Comparison of ENCODE assay signal across 8 cellular contexts in genomic region chr7:66100408-66101050, GRCh38. TPM values are rescaled to one million over a fixed set of nuclear protein-coding genes. Genes with fewer than 3 reads are reported as not detected.
DNase-seq lines count a peak whose midpoint lies in the region; ATAC-seq, FAIRE-seq and TF ChIP-seq lines count a peak whose summit lies in the region.

No MANE protein-coding gene starts in this region.

- H3K4me3 Mint-ChIP-seq in CD4-positive, CD25-positive, alpha-beta regulatory T cell, result peak overlapping the region; percentile 87 to 95 (median 91)
- no peak overlapping the region for H3K4me3 Mint-ChIP-seq in astrocyte (ENCODE audit: unreplicated experiment)

- H3K27me3 ChIP-seq in CD4-positive, CD25-positive, alpha-beta regulatory T cell (ENCODE audit: control insufficient read depth, insufficient read depth, low read length), result no peaks in the 10 kb centered on the region
- no peaks in the 10 kb centered on the region for H3K27me3 ChIP-seq in astrocyte (ENCODE audit: insufficient read depth, low read length)

- TF ChIP-seq CTCF in astrocyte (IDR thresholded peaks at IDR 0.05; ENCODE audit: insufficient read depth, low read depth, low read length) (no peak), mucosa of descending colon (IDR thresholded peaks at IDR 0.05) (no peak)

- no peak for DNase-seq in CD4-positive, CD25-positive, alpha-beta regulatory T cell
- DNase-seq in astrocyte (ENCODE audit: low read depth), result no peak
- no peak for DNase-seq in mucosa of descending colon
- DNase-seq in retina, result no peak
- DNase-seq in ecto neural progenitor cell (ENCODE audit: low spot score), result no peak

- no peaks in the 10 kb centered on the region for H3K79me2 ChIP-seq in astrocyte (ENCODE audit: insufficient read depth, low read length)

- H4K20me1 ChIP-seq in astrocyte (ENCODE audit: insufficient read depth, low read length), result no peaks in the 10 kb centered on the region

- no peak for FAIRE-seq in astrocyte (lab: Jason Lieb, UNC)

- H3K36me3 ChIP-seq in CD4-positive, CD25-positive, alpha-beta regulatory T cell (ENCODE audit: control insufficient read depth, insufficient read depth, low read length), result no peaks in the 10 kb centered on the region
- H3K36me3 ChIP-seq in astrocyte (ENCODE audit: insufficient read depth, low read length), result no peaks in the 10 kb centered on the region
- no peaks in the 10 kb centered on the region for H3K36me3 ChIP-seq in mucosa of descending colon (ENCODE audit: low read depth)

- H3K4me3 ChIP-seq in CD4-positive, CD25-positive, alpha-beta regulatory T cell (ENCODE audit: low read depth, low read length), result peak overlapping the region; percentile 74
- H3K4me3 ChIP-seq in astrocyte (ENCODE audit: insufficient read depth, low read depth, low read length), result peak overlapping the region; percentile 60
- no peak overlapping the region for H3K4me3 ChIP-seq in mucosa of descending colon

- peak overlapping the region; percentile 99 for H3K4me2 ChIP-seq in astrocyte (ENCODE audit: low read length)

- H3K27me3 Mint-ChIP-seq in CD4-positive, CD25-positive, alpha-beta regulatory T cell, result no peaks in the 10 kb centered on the region
- H3K27me3 Mint-ChIP-seq in astrocyte (ENCODE audit: low read depth, unreplicated experiment), result no peaks in the 10 kb centered on the region

- H3K27ac Mint-ChIP-seq in CD4-positive, CD25-positive, alpha-beta regulatory T cell, result peak overlapping the region; percentile 91 to 95 (median 94)
- peak overlapping the region; percentile 34 for H3K27ac Mint-ChIP-seq in astrocyte (ENCODE audit: unreplicated experiment)

- peak overlapping the region; percentile 94 for H2AFZ ChIP-seq in astrocyte (ENCODE audit: low read depth, low read length)

- H3K9me3 Mint-ChIP-seq in CD4-positive, CD25-positive, alpha-beta regulatory T cell, result no peaks in the 10 kb centered on the region
- no peaks in the 10 kb centered on the region for H3K9me3 Mint-ChIP-seq in astrocyte (ENCODE audit: unreplicated experiment)

- H3K9ac ChIP-seq in astrocyte (ENCODE audit: low read length), result peak overlapping the region; percentile 78

- peaks cover 0 to 13% (median 8%) of the 10 kb centered on the region in 4 donors for H3K4me1 Mint-ChIP-seq in CD4-positive, CD25-positive, alpha-beta regulatory T cell
- peaks cover 8% of the 10 kb centered on the region for H3K4me1 Mint-ChIP-seq in astrocyte (ENCODE audit: low read depth, unreplicated experiment)

- intact Hi-C loops in mucosa of descending colon (cut with DNase I, micrococcal nuclease), result no loop called here

- peaks cover 3% of the 10 kb centered on the region for H3K36me3 Mint-ChIP-seq in CD4-positive, CD25-positive, alpha-beta regulatory T cell
- H3K36me3 Mint-ChIP-seq in astrocyte (ENCODE audit: low read depth, unreplicated experiment), result peaks cover 3% of the 10 kb centered on the region

- no peaks in the 10 kb centered on the region for H3K9me3 ChIP-seq in CD4-positive, CD25-positive, alpha-beta regulatory T cell (ENCODE audit: control insufficient read depth in 2 of 2, low read length in 2 of 2)
- no peaks in the 10 kb centered on the region for H3K9me3 ChIP-seq in astrocyte (ENCODE audit: insufficient read depth, low read depth, low read length)
- H3K9me3 ChIP-seq in mucosa of descending colon, result no peaks in the 10 kb centered on the region

- H3K4me1 ChIP-seq in CD4-positive, CD25-positive, alpha-beta regulatory T cell (ENCODE audit: control insufficient read depth, insufficient read depth, low read length, poor library complexity, severe bottlenecking), result peaks cover 15% of the 10 kb centered on the region
- H3K4me1 ChIP-seq in astrocyte (ENCODE audit: insufficient read depth, low read length) (peaks cover 13% of the 10 kb centered on the region), mucosa of descending colon (ENCODE audit: low read depth) (no peaks in the 10 kb centered on the region)

- peak overlapping the region; percentile 72 for H3K27ac ChIP-seq in CD4-positive, CD25-positive, alpha-beta regulatory T cell (ENCODE audit: insufficient read depth, low read length, poor library complexity, severe bottlenecking)
- peak overlapping the region; percentile 26 for H3K27ac ChIP-seq in astrocyte (ENCODE audit: low read depth, low read length)

- ATAC-seq in CD4-positive, CD25-positive, alpha-beta regulatory T cell (ENCODE audit: low read depth in 2 of 2), result no peak
- ATAC-seq in HG02884 (IDR thresholded peaks at IDR 0.05; ENCODE audit: unreplicated experiment), result peak; percentile 3
- ATAC-seq in mucosa of descending colon, result peak; percentile 6
- ATAC-seq in GM18519 (IDR thresholded peaks at IDR 0.05; ENCODE audit: low FRiP score, unreplicated experiment), result no peak
- ATAC-seq in HG03097 (IDR thresholded peaks at IDR 0.05; ENCODE audit: low FRiP score, unreplicated experiment), result no peak

RNA-seq across cellular contexts. Expression of gene CRCP, which starts 14.1 kb away (rescaled TPM):
- 32.5 TPM for total RNA-seq in CD4-positive, CD25-positive, alpha-beta regulatory T cell
- polyA plus RNA-seq in CD4-positive, CD25-positive, alpha-beta regulatory T cell, result 10 to 100 TPM; 19.8 to 33.4 (median 27.3) TPM
- total RNA-seq in astrocyte (24.2 and 26.8 TPM in 2 replicates), mucosa of descending colon (10 to 100 TPM; 37.3 to 43.9 (median 43.1) TPM)

RNA-seq across cellular contexts. Expression of gene ASL, which starts 24.9 kb away (rescaled TPM):
- 15.6 TPM for total RNA-seq in CD4-positive, CD25-positive, alpha-beta regulatory T cell
- 10 to 100 TPM in 3 of 4 donors, 1 to 10 TPM in 1; 9.2 to 16.6 (median 13.2) TPM for polyA plus RNA-seq in CD4-positive, CD25-positive, alpha-beta regulatory T cell
- 27.7 TPM in 2 replicates for total RNA-seq in astrocyte
- 100 to 1,000 TPM in 2 of 3 donors, 10 to 100 TPM in 1; 70.5 to 145 (median 129) TPM for total RNA-seq in mucosa of descending colon

Comparison
In these comparisons a context has a peak if more than half of its experiments do, and no peak if none do; other contexts are left out.
1. ATAC-seq: peak in HG02884 (single experiment) and mucosa of descending colon (single experiment); none in CD4-positive, CD25-positive, alpha-beta regulatory T cell (0 of 2), GM18519 (single experiment) and HG03097 (single experiment).